ENCODE assay signal across 20 cellular contexts in the genomic region with DNA sequence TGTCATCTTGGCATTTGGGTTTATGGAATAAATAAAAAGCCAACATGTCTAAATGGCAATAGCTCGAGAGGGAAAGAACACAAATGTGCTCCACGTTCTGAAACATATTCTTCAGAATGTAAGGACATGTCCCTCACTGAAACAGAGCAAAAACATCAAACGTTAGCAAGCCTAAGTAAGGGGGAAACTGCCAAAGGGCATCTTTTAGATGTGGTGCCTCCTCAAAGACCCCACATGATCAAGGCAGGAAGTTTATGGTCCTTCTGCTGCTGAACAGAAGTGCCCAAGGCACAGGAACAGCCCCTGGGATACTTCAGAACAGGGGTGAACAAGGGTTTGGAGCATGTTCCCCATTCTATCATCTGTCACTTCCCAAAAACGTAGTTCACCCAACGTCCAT.
A peak's percentile ranks its signal among the peaks of the same experiment; 100 is the strongest.
DNase-seq lines count a peak whose midpoint lies in the region; ATAC-seq and TF ChIP-seq lines count a peak whose summit lies in the region.
"Had no signal": no experiment of that assay in that cellular context is flagged by ENCODE, and none has a peak within 500 bp of the region (broad histone marks: within the 10 kb centered on the region; RNA-seq: fewer than 3 reads in every experiment).

No MANE protein-coding gene starts in this region.

- no peaks in the 10 kb centered on the region for H3K23me2 ChIP-seq in H9 (ENCODE audit: insufficient read length, low read depth, low read length, poor library complexity, severe bottlenecking)

- H3K36me3 ChIP-seq in Loucy (ENCODE audit: insufficient read depth, low read length): no peaks in the 10 kb centered on the region
- H3K36me3 ChIP-seq in parathyroid adenoma (ENCODE audit: control insufficient read depth, insufficient read depth, low read length): no peaks in the 10 kb centered on the region
- H3K36me3 ChIP-seq in ascending aorta: no peaks in the 10 kb centered on the region
- H3K36me3 ChIP-seq: BLaER1 had no signal

- intact Hi-C loops in ascending aorta (cut with DNase I): loop anchor here (5.0 to 10.0 kb wide), 2 partner anchors 293 to 819 kb away; no protein-coding TSS in a partner anchor

- no peak overlapping the region for H4K5ac ChIP-seq in H9 (ENCODE audit: insufficient read length, low read depth, low read length)

- H2BK120ac ChIP-seq in H9 (ENCODE audit: low read depth, low read length, poor library complexity, severe bottlenecking): no peak overlapping the region

- no peak overlapping the region for H3K14ac ChIP-seq in H9 (ENCODE audit: insufficient read depth, low read length)

- no peak for TF ChIP-seq CTCF in H9 (conservative IDR thresholded peaks at IDR 0.05)
- no peak for TF ChIP-seq CTCF in Loucy (conservative IDR thresholded peaks at IDR 0.05; ENCODE audit: low read length)
- TF ChIP-seq CTCF in parathyroid adenoma (IDR thresholded peaks at IDR 0.05): no peak
- no peak for TF ChIP-seq CTCF in ascending aorta (IDR thresholded peaks at IDR 0.05)

- H3K56ac ChIP-seq in H9 (ENCODE audit: insufficient read length, low read depth, low read length): no peak overlapping the region

- H3K4me1 ChIP-seq in H9 (ENCODE audit: insufficient read depth, low read length) (no peaks in the 10 kb centered on the region), Loucy (ENCODE audit: insufficient read depth, low read length, poor library complexity, severe bottlenecking) (peaks cover 57% of the 10 kb centered on the region), parathyroid adenoma (no peaks in the 10 kb centered on the region), ascending aorta (peaks cover 0 to 14% of the 10 kb centered on the region in 2 donors)
- H3K4me1 ChIP-seq: BLaER1 had no signal

- H2AFZ ChIP-seq in H9 (ENCODE audit: low read length) (no peak overlapping the region), Loucy (ENCODE audit: low read length) (peak overlapping the region; percentile 45; the same call in 1 of the 2 replicates), parathyroid adenoma (no peak overlapping the region)

- no peak overlapping the region for H3T11ph ChIP-seq in H9 (ENCODE audit: low read length)

- H3K4me3 ChIP-seq in Loucy (ENCODE audit: low read length, poor library complexity, severe bottlenecking) (peak overlapping the region; percentile 2), parathyroid adenoma (ENCODE audit: low read depth, low read length) (no peak overlapping the region), ascending aorta (no peak overlapping the region)
- H3K4me3 ChIP-seq: BLaER1, GM12878 had no signal

- WGBS in H9 (ENCODE audit: extremely low coverage, insufficient read length, low lambda C conversion rate): no CpG with 5 or more reads among the region's 5 CpGs

- H3K9me3 Mint-ChIP-seq in H9: no peaks in the 10 kb centered on the region
- H3K9me3 Mint-ChIP-seq: CD4-positive, CD25-positive, alpha-beta regulatory T cell; CD8-positive, alpha-beta T cell had no signal

- H3K4me2 ChIP-seq in H9 (ENCODE audit: insufficient read depth, insufficient read length, low read length): no peak overlapping the region
- peak overlapping the region; percentile 58 for H3K4me2 ChIP-seq in Loucy (ENCODE audit: low read depth, low read length, poor library complexity, severe bottlenecking)
- H3K4me2 ChIP-seq in parathyroid adenoma (ENCODE audit: low read length): no peak overlapping the region
- H3K4me2 ChIP-seq: BLaER1 had no signal

- no peak overlapping the region for H2AK5ac ChIP-seq in H9 (ENCODE audit: insufficient read length, low read length)

- H3K4ac ChIP-seq in H9 (ENCODE audit: low read depth, low read length): no peak overlapping the region

- H2BK15ac ChIP-seq in H9 (ENCODE audit: low read depth, low read length): no peak overlapping the region

- no peaks in the 10 kb centered on the region for H3K9me3 ChIP-seq in H9 (ENCODE audit: control insufficient read depth, low read depth, low read length)
- H3K9me3 ChIP-seq in Loucy (ENCODE audit: insufficient read depth, low read depth, low read length): no peaks in the 10 kb centered on the region
- H3K9me3 ChIP-seq in parathyroid adenoma (ENCODE audit: control insufficient read depth, low read length): no peaks in the 10 kb centered on the region
- no peaks in the 10 kb centered on the region for H3K9me3 ChIP-seq in ascending aorta
- H3K9me3 ChIP-seq: BLaER1, Caco-2 had no signal

- ATAC-seq in GM21526 (IDR thresholded peaks at IDR 0.05; ENCODE audit: low FRiP score, unreplicated experiment): no peak
- ATAC-seq: CD8-positive, alpha-beta T cell; GM12878 had no signal

- H4K20me1 ChIP-seq in H9 (ENCODE audit: control insufficient read depth, insufficient read depth, insufficient read length) (no peaks in the 10 kb centered on the region), Loucy (ENCODE audit: insufficient read depth, low read length, poor library complexity, severe bottlenecking) (no peaks in the 10 kb centered on the region)
- H4K20me1 ChIP-seq: BLaER1 had no signal

- H3F3A ChIP-seq in Loucy (ENCODE audit: low read depth): 0 out of 2 replicates have a peak, but pooled peaks cover 4% of the 10 kb centered on the region

- H3K9ac ChIP-seq in H9 (ENCODE audit: extremely low read depth, insufficient read length, low read length) (no peak overlapping the region), Loucy (ENCODE audit: low read depth, low read length, poor library complexity, severe bottlenecking) (peak overlapping the region; percentile 39), parathyroid adenoma (no peak overlapping the region)
- H3K9ac ChIP-seq: BLaER1 had no signal

- H2BK12ac ChIP-seq in H9 (ENCODE audit: insufficient read length, low read depth, low read length): no peak overlapping the region

- H3K9me2 ChIP-seq in Loucy (replicated peaks; ENCODE audit: low read depth, low read length): no peaks in the 10 kb centered on the region

- no peaks in the 10 kb centered on the region for H3K79me1 ChIP-seq in H9 (ENCODE audit: insufficient read depth, low read depth, low read length, poor library complexity, severe bottlenecking)

- H4K8ac ChIP-seq in H9 (replicated peaks; ENCODE audit: insufficient read length, low read depth, low read length): no peak overlapping the region

- H2BK5ac ChIP-seq in H9 (ENCODE audit: insufficient read length, low read length): no peak overlapping the region

- H3K36me3 Mint-ChIP-seq in H9 (ENCODE audit: insufficient read depth in 1 of 3, low read depth in 3 of 3): no peaks in the 10 kb centered on the region
- H3K36me3 Mint-ChIP-seq: CD4-positive, CD25-positive, alpha-beta regulatory T cell; CD8-positive, alpha-beta T cell had no signal

- H3K27ac ChIP-seq in H9 (ENCODE audit: insufficient read length, low read depth, low read length) (no peak overlapping the region), parathyroid adenoma (peak overlapping the region; percentile 21), ascending aorta (no peak overlapping the region)
- H3K27ac ChIP-seq: BLaER1, C4-2B had no signal

- H3K27me3 Mint-ChIP-seq in H9 (ENCODE audit: low read depth): peaks cover 8% of the 10 kb centered on the region

- H3K23ac ChIP-seq in H9 (ENCODE audit: insufficient read length, low read depth, low read length): no peak overlapping the region

- peaks cover 2 to 4% of the 10 kb centered on the region in 2 experiments; a peak in 2 of 4 replicates for H3K4me1 Mint-ChIP-seq in H9
- H3K4me1 Mint-ChIP-seq: B cell had no signal

- no peak overlapping the region for H3K18ac ChIP-seq in H9 (ENCODE audit: insufficient read length, low read depth, low read length)

- H4K91ac ChIP-seq in H9 (ENCODE audit: insufficient read length, low read depth, low read length): no peak overlapping the region

- H3K27me3 ChIP-seq in H9 (ENCODE audit: insufficient read depth, low read length) (no peaks in the 10 kb centered on the region), Loucy (ENCODE audit: insufficient read depth, low read length, poor library complexity, severe bottlenecking) (no peaks in the 10 kb centered on the region), parathyroid adenoma (ENCODE audit: control insufficient read depth, insufficient read depth, low read length) (no peaks in the 10 kb centered on the region), ascending aorta (no peaks in the 10 kb centered on the region)
- H3K27me3 ChIP-seq: BLaER1 had no signal

- DNase-seq in H9 (peak; percentile 3), ecto neural progenitor cell (ENCODE audit: low spot score) (peak; percentile 10), ascending aorta (ENCODE audit: low spot score in 2 of 2) (no peak), SIG-M5 (lab: John Stamatoyannopoulos, UW) (no peak), AML-193 (lab: John Stamatoyannopoulos, UW) (no peak)
- DNase-seq: Caco-2; CD4-positive, CD25-positive, alpha-beta regulatory T cell; CD8-positive, alpha-beta T cell; DMS153; EL; GDM1; GOT3; HCEC 1CT had no signal

- H2BK20ac ChIP-seq in H9 (ENCODE audit: low read depth, low read length, poor library complexity, severe bottlenecking): no peak overlapping the region

- H3K27ac Mint-ChIP-seq in H9: no peak overlapping the region
- H3K27ac Mint-ChIP-seq: B cell; CD4-positive, CD25-positive, alpha-beta regulatory T cell; CD8-positive, alpha-beta T cell had no signal

- H3K4me3 Mint-ChIP-seq in H9: no peak overlapping the region
- H3K4me3 Mint-ChIP-seq: B cell; CD4-positive, CD25-positive, alpha-beta regulatory T cell; CD8-positive, alpha-beta T cell had no signal

- no peaks in the 10 kb centered on the region for H3K79me2 ChIP-seq in H9 (ENCODE audit: insufficient read depth, low read length)
- H3K79me2 ChIP-seq in Loucy (ENCODE audit: insufficient read depth, low read length): no peaks in the 10 kb centered on the region
- H3K79me2 ChIP-seq in parathyroid adenoma: no peaks in the 10 kb centered on the region

Comparison
In these comparisons a context has a peak if more than half of its experiments do, and no peak if none do; other contexts are left out.
1. DNase-seq: peak in H9 (single experiment) and ecto neural progenitor cell (single experiment); none in ascending aorta (0 of 2), SIG-M5 (single experiment) and AML-193 (0 of 2).